16 cellular contexts compared by ENCODE assay signal in genomic region chr2:222833410-222833809, GRCh38. TPM values are rescaled to one million over a fixed set of nuclear protein-coding genes. Genes with fewer than 3 reads are reported as not detected.
DNase-seq lines count a peak whose midpoint lies in the region; ATAC-seq, FAIRE-seq and TF ChIP-seq lines count a peak whose summit lies in the region.
"Had no signal": no experiment of that assay in that cellular context is flagged by ENCODE, and none has a peak within 500 bp of the region (broad histone marks: within the 10 kb centered on the region; RNA-seq: fewer than 3 reads in every experiment).

No MANE protein-coding gene starts in this region.

- TF ChIP-seq RAD21 in K562 (CRISPR knock-in tag; conservative IDR thresholded peaks at IDR 0.05 in 1 of 2, IDR thresholded peaks at IDR 0.05 in 1 of 2): no peak

- WGBS in K562 (ENCODE audit: insufficient coverage, low coverage, missing lambda C conversion rate): 68% methylated on average over 2 of the region's 2 CpGs

- H3K9me1 ChIP-seq in K562 (ENCODE audit: control insufficient read depth, insufficient read depth, low read length): no peaks in the 10 kb centered on the region

- H3K79me2 ChIP-seq in K562 (ENCODE audit: control insufficient read depth, insufficient read depth, low read length): no peaks in the 10 kb centered on the region

- no peaks in the 10 kb centered on the region for H3K36me3 ChIP-seq in HEK293 (ENCODE audit: control insufficient read depth in 2 of 2, insufficient read depth in 1 of 2, low read length in 2 of 2)
- no peaks in the 10 kb centered on the region for H3K36me3 ChIP-seq in K562 (ENCODE audit: control insufficient read depth, insufficient read depth, low read length)

- H3K4me1 ChIP-seq in HEK293 (ENCODE audit: control insufficient read depth, insufficient read depth, low read length): peaks cover 24% of the 10 kb centered on the region
- H3K4me1 ChIP-seq in K562 (replicated peaks in 1 of 2; ENCODE audit: control insufficient read depth in 2 of 2, insufficient read depth in 2 of 2, low read length in 2 of 2): peaks cover 5 to 23% of the 10 kb centered on the region in 2 experiments; a peak in 3 of 5 replicates

- in situ Hi-C loops in K562 (cut with MboI): no loop called here

- CTCF ChIA-PET in HEK293 (lab: Yijun Ruan, JAX) (no interaction called here), K562 (lab: Yijun Ruan, JAX; ENCODE audit: low intra/inter-chr PET ratio) (no interaction called here)

- no TSS peak for BruUV-seq in K562 (replicated peaks; lab: Mats Ljungman, UMichigan)

- no peaks in the 10 kb centered on the region for H3K9me3 ChIP-seq in HEK293 (ENCODE audit: control insufficient read depth, insufficient read depth, low read depth, low read length)
- H3K9me3 ChIP-seq in K562 (replicated peaks; ENCODE audit: control insufficient read depth, insufficient read depth, low read depth, low read length): no peaks in the 10 kb centered on the region

- FAIRE-seq in K562 (lab: Jason Lieb, UNC): no peak
- FAIRE-seq: A204.1, GM19239 had no signal

- no peaks in the 10 kb centered on the region for H4K20me1 ChIP-seq in K562 (replicated peaks; ENCODE audit: control insufficient read depth, insufficient read depth, low read length)

- H3K4me2 ChIP-seq in K562 (ENCODE audit: insufficient read depth, low read length): no peak overlapping the region

- no peak overlapping the region for H2AFZ ChIP-seq in K562 (ENCODE audit: low read depth, low read length)

- no peak for ATAC-seq in K562
- no peak for ATAC-seq in HG03521 (IDR thresholded peaks at IDR 0.05; ENCODE audit: unreplicated experiment)
- ATAC-seq in GM19467 (IDR thresholded peaks at IDR 0.05; ENCODE audit: unreplicated experiment): no peak

- H3K4me3 ChIP-seq in HEK293 (ENCODE audit: low read depth, low read length) (no peak overlapping the region), K562 (no peak overlapping the region)

- POLR2A ChIA-PET in HEK293 (lab: Yijun Ruan, JAX) (no interaction called here), K562 (lab: Yijun Ruan, JAX) (no interaction called here)

- H3K9ac ChIP-seq in K562 (ENCODE audit: insufficient read depth in 1 of 2, low read depth in 2 of 2, low read length in 2 of 2): no peak overlapping the region

- peak; percentile 15 for DNase-seq in NCI-H2227 (lab: John Stamatoyannopoulos, UW; ENCODE audit: unreplicated experiment)
- DNase-seq in NCI-H2227 treated with DMSO at 0.1 percent for 48 hours (lab: John Stamatoyannopoulos, UW): no peak
- peak; percentile 6 for DNase-seq in DMS79 (lab: John Stamatoyannopoulos, UW)
- no peak for DNase-seq in K562 (ENCODE audit: extremely low read depth in 1 of 4, low spot score in 3 of 4)
- DNase-seq: C1 segment of cervical spinal cord; Calu3; CD4-positive, alpha-beta T cell; DMS153; GF-D8; HCEC 1CT; IMR-90 had no signal

- TF ChIP-seq EP300 in K562 (IDR thresholded peaks at IDR 0.05; ENCODE audit: low read length): no peak

- H3K27ac ChIP-seq in HEK293 (ENCODE audit: extremely low read depth, low read depth, low read length) (no peak overlapping the region), K562 (ENCODE audit: extremely low read depth, low read depth, low read length) (no peak overlapping the region)

- intact Hi-C loops in K562 (cut with micrococcal nuclease): no loop called here

- H3K27me3 ChIP-seq in K562 (ENCODE audit: control insufficient read depth in 2 of 2, insufficient read depth in 2 of 2, low read length in 2 of 2): no peaks in the 10 kb centered on the region

- no peak for TF ChIP-seq POLR2A in K562 (conservative IDR thresholded peaks at IDR 0.05)

- TF ChIP-seq CTCF in HEK293 (tag by site-specific recombination; IDR thresholded peaks at IDR 0.05): no peak
- no peak for TF ChIP-seq CTCF in K562 (IDR thresholded peaks at IDR 0.05 in 2 of 3, conservative IDR thresholded peaks at IDR 0.05 in 1 of 3; ENCODE audit: insufficient read depth in 2 of 3, low read depth in 1 of 3, low read length in 3 of 3)

TF ChIP-seq in HEK293, 187 proteins besides CTCF, POLR2A, EP300 and RAD21 (continues in another document):
- no peak for TF ChIP-seq ZNF223 (tag by site-specific recombination; IDR thresholded peaks at IDR 0.05)
- no peak for TF ChIP-seq SP2 (tag by site-specific recombination; IDR thresholded peaks at IDR 0.05)
- TF ChIP-seq ZNF623 (tag by site-specific recombination; IDR thresholded peaks at IDR 0.05): no peak
- TF ChIP-seq ZNF16 (tag by site-specific recombination; IDR thresholded peaks at IDR 0.05; ENCODE audit: low read depth): no peak
- TF ChIP-seq BCL6B (tag by site-specific recombination; IDR thresholded peaks at IDR 0.05): no peak
- TF ChIP-seq ZNF549 (tag by site-specific recombination; IDR thresholded peaks at IDR 0.05): 0 out of 2 replicates have a peak, but pooled peaks have one; percentile 26
- 0 out of 2 replicates have a peak, but pooled peaks have one; percentile 26 for TF ChIP-seq KLF10 (tag by site-specific recombination; IDR thresholded peaks at IDR 0.05)
- no peak for TF ChIP-seq ZNF133 (tag by site-specific recombination; IDR thresholded peaks at IDR 0.05)
- no peak for TF ChIP-seq SCRT1 (tag by site-specific recombination; IDR thresholded peaks at IDR 0.05; ENCODE audit: borderline replicate concordance)
- no peak for TF ChIP-seq ZBTB20 (tag by site-specific recombination; IDR thresholded peaks at IDR 0.05)
- TF ChIP-seq ZNF670 (tag by site-specific recombination; IDR thresholded peaks at IDR 0.05; ENCODE audit: low read depth): no peak
- TF ChIP-seq EGR2 (tag by site-specific recombination; IDR thresholded peaks at IDR 0.05; ENCODE audit: low read depth): no peak
- TF ChIP-seq ZNF521 (tag by site-specific recombination; IDR thresholded peaks at IDR 0.05): no peak

TF ChIP-seq in K562, 482 proteins besides CTCF, POLR2A, EP300 and RAD21:
- TF ChIP-seq NFIX (CRISPR knock-in tag; IDR thresholded peaks at IDR 0.05; ENCODE audit: low read depth) (peak; percentile 74), CHD4 (IDR thresholded peaks at IDR 0.05; ENCODE audit: insufficient read depth, insufficient replicate concordance, low read depth, low read length, poor library complexity, severe bottlenecking) (no peak), NFIC (IDR thresholded peaks at IDR 0.05) (peak; percentile 92)

RNA-seq across cellular contexts. Expression of gene ACSL3, which starts 27.4 kb away (rescaled TPM):
- 104 and 200 TPM in 2 replicates for total RNA-seq in K562 (2011; cell fraction: chromatin; rRNA removed; ENCODE audit: low replicate concordance)
- total RNA-seq in K562 (2011; cell fraction: nucleolus; rRNA removed): 86.9 and 118 TPM in 2 replicates
- total RNA-seq in K562 (2011; cell fraction: nucleoplasm; rRNA removed): 148 and 153 TPM in 2 replicates
- total RNA-seq in K562 (2014; rRNA removed): 88.2 and 99.7 TPM in 2 replicates
- total RNA-seq in K562 (2014; rRNA removed; fragmentation: Illumina TruSeq; extraction: Trizol): 123 and 145 TPM in 2 replicates
- 102 and 108 TPM in 2 replicates for total RNA-seq in K562 (2015; rRNA removed; fragmentation: Illumina TruSeq; extraction: Trizol)
- 78.7 and 85.2 TPM in 2 replicates for total RNA-seq in K562 (2021)
- 96.7 and 115 TPM in 2 replicates for polyA plus RNA-seq in K562 (2011; rRNA removed)
- polyA plus RNA-seq in K562 (2011; cell fraction: cytosol; rRNA removed): 44.3 and 75.1 TPM in 2 replicates
- 31.8 and 43.0 TPM in 2 replicates for polyA plus RNA-seq in K562 (2011; cell fraction: nucleus; rRNA removed)
- 72.6 and 74.2 TPM in 2 replicates for polyA plus RNA-seq in K562 (2012)
- 69.4 and 78.8 TPM in 2 replicates for polyA plus RNA-seq in K562 (2014; fragmentation: Illumina TruSeq; extraction: Trizol)
- 10 to 100 TPM; 21.3 to 28.0 TPM for polyA plus RNA-seq in K562 (2014; fragmentation: Nextera tagmentation; extraction: Ambion mirVana)
- 66.0 and 75.5 TPM in 2 replicates for polyA plus RNA-seq in K562 (2014; rRNA removed)
- 184 and 219 TPM in 2 replicates for polyA minus RNA-seq in K562 (2011; rRNA and poly(A)+ RNA removed)
- 52.7 and 79.6 TPM in 2 replicates for polyA minus RNA-seq in K562 (2011; cell fraction: cytosol; rRNA and poly(A)+ RNA removed)
- 44.4 and 83.9 TPM in 2 replicates for polyA minus RNA-seq in K562 (2011; cell fraction: nucleus; rRNA and poly(A)+ RNA removed)

Comparison
In these comparisons a context has a peak if more than half of its experiments do, and no peak if none do; other contexts are left out.
1. DNase-seq: peak in NCI-H2227 (single experiment) and DMS79 (single experiment); none in NCI-H2227 treated with DMSO at 0.1 percent for 48 hours (single experiment) and K562 (0 of 4).